Comparison of ENCODE assay signal across 24 cellular contexts in genomic region chr16:3922241-3922640, GRCh38. TPM values are rescaled to one million over a fixed set of nuclear protein-coding genes. Genes with fewer than 3 reads are reported as not detected.
A peak's percentile ranks its signal among the peaks of the same experiment; 100 is the strongest.
DNase-seq lines count a peak whose midpoint lies in the region; ATAC-seq and TF ChIP-seq lines count a peak whose summit lies in the region.
"Had no signal": no experiment of that assay in that cellular context is flagged by ENCODE, and none has a peak within 500 bp of the region (broad histone marks: within the 10 kb centered on the region; RNA-seq: fewer than 3 reads in every experiment).

No MANE protein-coding gene starts in this region.

- no peak overlapping the region for H3T11ph ChIP-seq in H9 (ENCODE audit: low read length)

- H3K18ac ChIP-seq in H9 (ENCODE audit: insufficient read length, low read depth, low read length), result no peak overlapping the region

- H2AFZ ChIP-seq in H9 (ENCODE audit: low read length), result no peak overlapping the region
- H2AFZ ChIP-seq: GM23248 had no signal

- H2BK120ac ChIP-seq in H9 (ENCODE audit: low read depth, low read length, poor library complexity, severe bottlenecking), result no peak overlapping the region

- no peak overlapping the region for H2BK15ac ChIP-seq in H9 (ENCODE audit: low read depth, low read length)

- H2AK5ac ChIP-seq in H9 (ENCODE audit: insufficient read length, low read length), result no peak overlapping the region

- no TSS peak for BruUV-seq in Calu3 (replicated peaks; lab: Mats Ljungman, UMichigan)

- H3K4me1 ChIP-seq in NT2/D1 (ENCODE audit: insufficient read depth, insufficient read length) (no peaks in the 10 kb centered on the region), H9 (ENCODE audit: insufficient read depth, low read length) (no peaks in the 10 kb centered on the region)
- H3K4me1 ChIP-seq: A549 had no signal

- no peaks in the 10 kb centered on the region for H3K79me1 ChIP-seq in H9 (ENCODE audit: insufficient read depth, low read depth, low read length, poor library complexity, severe bottlenecking)

- H2BK12ac ChIP-seq in H9 (ENCODE audit: insufficient read length, low read depth, low read length), result no peak overlapping the region

- CTCF ChIA-PET in Calu3 (lab: Charles Lee), result interaction anchor here (0.6 kb wide), 1 partner anchor 12 kb away, joined by 4 read pairs; no protein-coding TSS in a partner anchor

- no CpG with 5 or more reads among the region's 13 CpGs for WGBS in H9 (ENCODE audit: extremely low coverage, insufficient read length, low lambda C conversion rate)

- H4K20me1 ChIP-seq in H9 (ENCODE audit: control insufficient read depth, insufficient read depth, insufficient read length), result no peaks in the 10 kb centered on the region

- H3K4me1 Mint-ChIP-seq in Calu3 (ENCODE audit: low read depth, unreplicated experiment) (peaks cover 10% of the 10 kb centered on the region), H9 (peaks cover 0 to 5% of the 10 kb centered on the region in 2 experiments; a peak in 2 of 4 replicates)
- H3K4me1 Mint-ChIP-seq in T-helper 2 cell treated with Interferon-gamma antibody and Interleukin-4, amounts not matched to agents 5 μg/mL and 100 μg/mL, for 36 hours (ENCODE audit: low read depth), result no peaks in the 10 kb centered on the region
- H3K4me1 Mint-ChIP-seq: B cell had no signal

- peak; percentile 53 for DNase-seq in Calu3
- DNase-seq in NT2/D1 (ENCODE audit: low read depth, low spot score), result no peak
- DNase-seq in iPS-NIHi7 (ENCODE audit: extremely low spot score), result peak; percentile 11
- DNase-seq in sciatic nerve (ENCODE audit: low spot score), result peak; percentile 28
- DNase-seq in dermis blood vessel endothelial cell, result no peak
- no peak for DNase-seq in H9
- DNase-seq in T-helper 2 cell treated with Interferon-gamma antibody and Interleukin-4, amounts not matched to agents 5 μg/mL and 100 μg/mL, for 36 hours (ENCODE audit: low spot score), result no peak
- DNase-seq: DMS 273 treated with DMSO at 0.1 percent for 48 hours; DMS79 treated with DMSO at 0.1 percent for 48 hours; GM23248; HCEC 1CT; KG1; NCI-H1092 treated with DMSO at 0.1 percent for 48 hours; NCI-H2029; NCI-H226; NCI-H510A treated with DMSO at 0.1 percent for 48 hours; NCI-H774; NK-92 treated with Interleukin-12 subunit alpha and Interleukin-12 subunit beta, amount 100 ng/mL, for 24 hours; SHP77 treated with DMSO at 0.1 percent for 48 hours; SW 1271 had no signal

- H3K9me3 Mint-ChIP-seq in Calu3 (ENCODE audit: low read depth, unreplicated experiment) (peaks cover 9% of the 10 kb centered on the region), H9 (peaks cover 12 to 19% of the 10 kb centered on the region in 2 experiments)
- peaks cover 11% of the 10 kb centered on the region for H3K9me3 Mint-ChIP-seq in T-helper 2 cell treated with Interferon-gamma antibody and Interleukin-4, amounts not matched to agents 5 μg/mL and 100 μg/mL, for 36 hours

- no peak overlapping the region for H3K27ac ChIP-seq in H9 (ENCODE audit: insufficient read length, low read depth, low read length)
- H3K27ac ChIP-seq: A549, GM23248, HL-60, SK-N-MC had no signal

- H4K5ac ChIP-seq in H9 (ENCODE audit: insufficient read length, low read depth, low read length), result no peak overlapping the region

- no peak overlapping the region for H4K91ac ChIP-seq in H9 (ENCODE audit: insufficient read length, low read depth, low read length)

- TF ChIP-seq CTCF in Calu3 (IDR thresholded peaks at IDR 0.05; ENCODE audit: unreplicated experiment) (no peak), H9 (conservative IDR thresholded peaks at IDR 0.05) (no peak)

- no peak overlapping the region for H2BK20ac ChIP-seq in H9 (ENCODE audit: low read depth, low read length, poor library complexity, severe bottlenecking)

- no peak overlapping the region for H2BK5ac ChIP-seq in H9 (ENCODE audit: insufficient read length, low read length)

- H3K23me2 ChIP-seq in H9 (ENCODE audit: insufficient read length, low read depth, low read length, poor library complexity, severe bottlenecking), result no peaks in the 10 kb centered on the region

- no peak overlapping the region for H4K8ac ChIP-seq in H9 (replicated peaks; ENCODE audit: insufficient read length, low read depth, low read length)

- H3K4me3 Mint-ChIP-seq in Calu3 (ENCODE audit: low read depth, unreplicated experiment) (no peak overlapping the region), H9 (no peak overlapping the region)
- no peak overlapping the region for H3K4me3 Mint-ChIP-seq in T-helper 2 cell treated with Interferon-gamma antibody and Interleukin-4, amounts not matched to agents 5 μg/mL and 100 μg/mL, for 36 hours
- H3K4me3 Mint-ChIP-seq: B cell had no signal

- H3K9ac ChIP-seq in NT2/D1 (ENCODE audit: insufficient read length, low read depth) (peak overlapping the region; percentile 3), H9 (ENCODE audit: extremely low read depth, insufficient read length, low read length) (no peak overlapping the region)
- H3K9ac ChIP-seq: GM23248 had no signal

- H3K27ac Mint-ChIP-seq in Calu3 (ENCODE audit: unreplicated experiment) (no peak overlapping the region), H9 (no peak overlapping the region)
- H3K27ac Mint-ChIP-seq in T-helper 2 cell treated with Interferon-gamma antibody and Interleukin-4, amounts not matched to agents 5 μg/mL and 100 μg/mL, for 36 hours, result no peak overlapping the region
- H3K27ac Mint-ChIP-seq: B cell had no signal

- peaks cover 52% of the 10 kb centered on the region for H3K27me3 Mint-ChIP-seq in Calu3 (ENCODE audit: unreplicated experiment)
- peaks cover 9% of the 10 kb centered on the region for H3K27me3 Mint-ChIP-seq in H9 (ENCODE audit: low read depth)
- peaks cover 5% of the 10 kb centered on the region for H3K27me3 Mint-ChIP-seq in T-helper 2 cell treated with Interferon-gamma antibody and Interleukin-4, amounts not matched to agents 5 μg/mL and 100 μg/mL, for 36 hours (ENCODE audit: low read depth)

- H3K14ac ChIP-seq in H9 (ENCODE audit: insufficient read depth, low read length), result no peak overlapping the region

- H3K56ac ChIP-seq in H9 (ENCODE audit: insufficient read length, low read depth, low read length), result no peak overlapping the region

- H3K27me3 ChIP-seq in NT2/D1 (ENCODE audit: insufficient read depth, insufficient read length) (no peaks in the 10 kb centered on the region), H9 (ENCODE audit: insufficient read depth, low read length) (no peaks in the 10 kb centered on the region)

- no peaks in the 10 kb centered on the region for H3K79me2 ChIP-seq in H9 (ENCODE audit: insufficient read depth, low read length)

- no peak overlapping the region for H3K23ac ChIP-seq in H9 (ENCODE audit: insufficient read length, low read depth, low read length)

- no peak overlapping the region for H3K4me3 ChIP-seq in NT2/D1 (ENCODE audit: insufficient read length, low read depth)
- H3K4me3 ChIP-seq: A549, GM23248, SK-N-MC had no signal

- intact Hi-C loops in Calu3 (cut with micrococcal nuclease; ENCODE audit: unreplicated experiment), result no loop called here
- intact Hi-C loops in sciatic nerve (cut with DNase I), result no loop called here

- H3K4me2 ChIP-seq in H9 (ENCODE audit: insufficient read depth, insufficient read length, low read length), result no peak overlapping the region
- H3K4me2 ChIP-seq: A549 had no signal

- no peak for ATAC-seq in sciatic nerve

- H3K4ac ChIP-seq in H9 (ENCODE audit: low read depth, low read length), result no peak overlapping the region

- H3K36me3 ChIP-seq in NT2/D1 (ENCODE audit: insufficient read depth, insufficient read length, low read length), result no peaks in the 10 kb centered on the region

- no peaks in the 10 kb centered on the region for H3K36me3 Mint-ChIP-seq in Calu3 (ENCODE audit: insufficient read depth, unreplicated experiment)
- H3K36me3 Mint-ChIP-seq in H9 (ENCODE audit: insufficient read depth in 1 of 3, low read depth in 3 of 3), result peaks cover 4 to 8% (median 6%) of the 10 kb centered on the region in 3 experiments; a peak in 6 of 7 replicates
- H3K36me3 Mint-ChIP-seq in T-helper 2 cell treated with Interferon-gamma antibody and Interleukin-4, amounts not matched to agents 5 μg/mL and 100 μg/mL, for 36 hours (ENCODE audit: low read depth), result no peaks in the 10 kb centered on the region

- H3K9me3 ChIP-seq in NT2/D1 (ENCODE audit: insufficient read depth, low read length) (peaks cover 23% of the 10 kb centered on the region; the same call in 1 of the 2 replicates), H9 (ENCODE audit: control insufficient read depth, low read depth, low read length) (no peaks in the 10 kb centered on the region)

RNA-seq across cellular contexts. Expression of gene CREBBP, which starts 41.7 kb away (rescaled TPM):
- 91.0 and 92.0 TPM in 2 replicates for total RNA-seq in Calu3 (2022)
- 120 TPM for total RNA-seq in sciatic nerve
- 19.2 and 21.4 TPM in 2 replicates for total RNA-seq in dermis blood vessel endothelial cell
- total RNA-seq in H9 (2021), result 79.1 and 81.1 TPM in 2 replicates

Comparison
In these comparisons a context has a peak if more than half of its experiments do, and no peak if none do; other contexts are left out.
1. DNase-seq: peak in Calu3 (single experiment), iPS-NIHi7 (single experiment) and sciatic nerve (single experiment); none in NT2/D1 (single experiment), dermis blood vessel endothelial cell (single experiment), H9 (single experiment) and T-helper 2 cell treated with Interferon-gamma antibody and Interleukin-4, amounts not matched to agents 5 μg/mL and 100 μg/mL, for 36 hours (single experiment).